ENCODE assay signal across 3 cellular contexts in the genomic region with DNA sequence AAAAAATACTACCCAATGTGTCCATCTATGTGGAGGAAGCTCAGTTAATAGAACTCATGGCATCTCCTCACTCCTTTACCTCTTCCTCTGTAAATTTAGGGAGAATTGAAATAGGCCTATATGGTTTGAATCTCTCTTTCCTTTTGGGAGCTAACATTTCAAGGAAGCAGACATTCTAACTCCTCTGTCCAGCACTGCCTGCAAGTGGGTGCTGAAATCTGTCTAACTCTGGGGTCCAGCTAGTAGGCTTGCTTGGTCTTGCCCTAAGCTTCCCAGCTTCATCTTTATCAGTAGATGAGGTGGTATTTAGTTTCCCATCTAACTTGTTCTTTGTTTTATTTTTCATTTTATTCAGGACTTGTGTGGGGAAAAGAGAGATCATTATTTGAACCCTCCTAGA.
TF ChIP-seq lines count a peak whose summit lies in the region.

No MANE protein-coding gene starts in this region.

TF ChIP-seq in SK-N-SH, 30 proteins besides CTCF, POLR2A, EP300 and RAD21 (continued from another document):
- TF ChIP-seq, protein P1, sequence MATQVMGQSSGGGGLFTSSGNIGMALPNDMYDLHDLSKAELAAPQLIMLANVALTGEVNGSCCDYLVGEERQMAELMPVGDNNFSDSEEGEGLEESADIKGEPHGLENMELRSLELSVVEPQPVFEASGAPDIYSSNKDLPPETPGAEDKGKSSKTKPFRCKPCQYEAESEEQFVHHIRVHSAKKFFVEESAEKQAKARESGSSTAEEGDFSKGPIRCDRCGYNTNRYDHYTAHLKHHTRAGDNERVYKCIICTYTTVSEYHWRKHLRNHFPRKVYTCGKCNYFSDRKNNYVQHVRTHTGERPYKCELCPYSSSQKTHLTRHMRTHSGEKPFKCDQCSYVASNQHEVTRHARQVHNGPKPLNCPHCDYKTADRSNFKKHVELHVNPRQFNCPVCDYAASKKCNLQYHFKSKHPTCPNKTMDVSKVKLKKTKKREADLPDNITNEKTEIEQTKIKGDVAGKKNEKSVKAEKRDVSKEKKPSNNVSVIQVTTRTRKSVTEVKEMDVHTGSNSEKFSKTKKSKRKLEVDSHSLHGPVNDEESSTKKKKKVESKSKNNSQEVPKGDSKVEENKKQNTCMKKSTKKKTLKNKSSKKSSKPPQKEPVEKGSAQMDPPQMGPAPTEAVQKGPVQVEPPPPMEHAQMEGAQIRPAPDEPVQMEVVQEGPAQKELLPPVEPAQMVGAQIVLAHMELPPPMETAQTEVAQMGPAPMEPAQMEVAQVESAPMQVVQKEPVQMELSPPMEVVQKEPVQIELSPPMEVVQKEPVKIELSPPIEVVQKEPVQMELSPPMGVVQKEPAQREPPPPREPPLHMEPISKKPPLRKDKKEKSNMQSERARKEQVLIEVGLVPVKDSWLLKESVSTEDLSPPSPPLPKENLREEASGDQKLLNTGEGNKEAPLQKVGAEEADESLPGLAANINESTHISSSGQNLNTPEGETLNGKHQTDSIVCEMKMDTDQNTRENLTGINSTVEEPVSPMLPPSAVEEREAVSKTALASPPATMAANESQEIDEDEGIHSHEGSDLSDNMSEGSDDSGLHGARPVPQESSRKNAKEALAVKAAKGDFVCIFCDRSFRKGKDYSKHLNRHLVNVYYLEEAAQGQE (IDR thresholded peaks at IDR 0.05; ENCODE audit: low read depth, low read length) = peak; percentile 60; the same call in 1 of the 2 replicates

TF ChIP-seq in SK-N-SH treated with all-trans-retinoic acid at 6 μM for 48 hours, 23 proteins besides CTCF, POLR2A, EP300 and RAD21 (continued from another document):
- TF ChIP-seq, protein P2, sequence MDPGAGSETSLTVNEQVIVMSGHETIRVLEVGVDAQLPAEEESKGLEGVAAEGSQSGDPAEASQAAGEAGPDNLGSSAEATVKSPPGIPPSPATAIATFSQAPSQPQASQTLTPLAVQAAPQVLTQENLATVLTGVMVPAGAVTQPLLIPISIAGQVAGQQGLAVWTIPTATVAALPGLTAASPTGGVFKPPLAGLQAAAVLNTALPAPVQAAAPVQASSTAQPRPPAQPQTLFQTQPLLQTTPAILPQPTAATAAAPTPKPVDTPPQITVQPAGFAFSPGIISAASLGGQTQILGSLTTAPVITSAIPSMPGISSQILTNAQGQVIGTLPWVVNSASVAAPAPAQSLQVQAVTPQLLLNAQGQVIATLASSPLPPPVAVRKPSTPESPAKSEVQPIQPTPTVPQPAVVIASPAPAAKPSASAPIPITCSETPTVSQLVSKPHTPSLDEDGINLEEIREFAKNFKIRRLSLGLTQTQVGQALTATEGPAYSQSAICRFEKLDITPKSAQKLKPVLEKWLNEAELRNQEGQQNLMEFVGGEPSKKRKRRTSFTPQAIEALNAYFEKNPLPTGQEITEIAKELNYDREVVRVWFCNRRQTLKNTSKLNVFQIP (CRISPR knock-in tag; IDR thresholded peaks at IDR 0.05; ENCODE audit: borderline replicate concordance, low read depth) = no peak
- TF ChIP-seq TCF4 (CRISPR knock-in tag; IDR thresholded peaks at IDR 0.05; ENCODE audit: borderline replicate concordance) (no peak), ZNF8 (CRISPR knock-in tag; IDR thresholded peaks at IDR 0.05) (no peak), SNAI2 (CRISPR knock-in tag; IDR thresholded peaks at IDR 0.05) (no peak), ZC3H10 (CRISPR knock-in tag; IDR thresholded peaks at IDR 0.05) (no peak)

TF ChIP-seq in HEK293, 187 proteins besides CTCF, POLR2A, EP300 and RAD21 (continued from another document):
- TF ChIP-seq, protein P1 (tag by site-specific recombination; IDR thresholded peaks at IDR 0.05) = peak; percentile 54; the same call in 1 of the 2 replicates
- TF ChIP-seq ZNF214 (tag by site-specific recombination; IDR thresholded peaks at IDR 0.05; ENCODE audit: borderline replicate concordance) (no peak), ZNF529 (tag by site-specific recombination; IDR thresholded peaks at IDR 0.05; ENCODE audit: insufficient replicate concordance) (no peak)
- TF ChIP-seq, protein P3, sequence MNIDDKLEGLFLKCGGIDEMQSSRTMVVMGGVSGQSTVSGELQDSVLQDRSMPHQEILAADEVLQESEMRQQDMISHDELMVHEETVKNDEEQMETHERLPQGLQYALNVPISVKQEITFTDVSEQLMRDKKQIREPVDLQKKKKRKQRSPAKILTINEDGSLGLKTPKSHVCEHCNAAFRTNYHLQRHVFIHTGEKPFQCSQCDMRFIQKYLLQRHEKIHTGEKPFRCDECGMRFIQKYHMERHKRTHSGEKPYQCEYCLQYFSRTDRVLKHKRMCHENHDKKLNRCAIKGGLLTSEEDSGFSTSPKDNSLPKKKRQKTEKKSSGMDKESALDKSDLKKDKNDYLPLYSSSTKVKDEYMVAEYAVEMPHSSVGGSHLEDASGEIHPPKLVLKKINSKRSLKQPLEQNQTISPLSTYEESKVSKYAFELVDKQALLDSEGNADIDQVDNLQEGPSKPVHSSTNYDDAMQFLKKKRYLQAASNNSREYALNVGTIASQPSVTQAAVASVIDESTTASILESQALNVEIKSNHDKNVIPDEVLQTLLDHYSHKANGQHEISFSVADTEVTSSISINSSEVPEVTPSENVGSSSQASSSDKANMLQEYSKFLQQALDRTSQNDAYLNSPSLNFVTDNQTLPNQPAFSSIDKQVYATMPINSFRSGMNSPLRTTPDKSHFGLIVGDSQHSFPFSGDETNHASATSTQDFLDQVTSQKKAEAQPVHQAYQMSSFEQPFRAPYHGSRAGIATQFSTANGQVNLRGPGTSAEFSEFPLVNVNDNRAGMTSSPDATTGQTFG (tag by site-specific recombination; IDR thresholded peaks at IDR 0.05; ENCODE audit: borderline replicate concordance) = no peak
TF ChIP-seq in HEK293: peak in this region for 1.
